In genomic region chr1:25541889-25542658, GRCh38 we compare ENCODE assay signal across 20 cellular contexts. TPM values are rescaled to one million over a fixed set of nuclear protein-coding genes. Genes with fewer than 3 reads are reported as not detected.
DNase-seq lines count a peak whose midpoint lies in the region; ATAC-seq and TF ChIP-seq lines count a peak whose summit lies in the region.
"Had no signal": no experiment of that assay in that cellular context is flagged by ENCODE, and none has a peak within 500 bp of the region (broad histone marks: within the 10 kb centered on the region; RNA-seq: fewer than 3 reads in every experiment).

No MANE protein-coding gene starts in this region.

- no peaks in the 10 kb centered on the region for H3K9me3 ChIP-seq in CD8-positive, alpha-beta T cell (ENCODE audit: low read length)
- no peaks in the 10 kb centered on the region for H3K9me3 ChIP-seq in gastroesophageal sphincter
- H3K9me3 ChIP-seq: prostate gland, upper lobe of right lung had no signal

- no peak for DNase-seq in CD8-positive, alpha-beta T cell
- DNase-seq in HFFc6, result no peak
- DNase-seq in activated naive CD8-positive, alpha-beta T cell treated with anti-CD3 and anti-CD28 coated beads for 36 hours, result no peak
- DNase-seq in natural killer cell, result no peak
- DNase-seq in COR-L47 (lab: John Stamatoyannopoulos, UW), result no peak
- DNase-seq in epidermal melanocyte (ENCODE audit: insufficient read length, low spot score), result no peak
- no peak for DNase-seq in NCI-H1694 (lab: John Stamatoyannopoulos, UW)
- DNase-seq: activated naive CD8-positive, alpha-beta T cell treated with anti-CD3 and anti-CD28 coated beads, Interleukin-2, amount 10 ng/mL, durations not matched to agents 7 days and 5 days; effector CD4-positive, alpha-beta T cell; EL; left cardiac atrium; NCI-H1092 treated with DMSO at 0.1 percent for 48 hours; NCI-H2171; NCI-H774; stimulated activated naive CD4-positive, alpha-beta T cell; upper lobe of right lung had no signal

- no peak overlapping the region for H3K27ac ChIP-seq in CD8-positive, alpha-beta T cell (ENCODE audit: low read depth, low read length)
- H3K27ac ChIP-seq in gastroesophageal sphincter, result no peak overlapping the region
- H3K27ac ChIP-seq: cardiac muscle cell, upper lobe of right lung had no signal

- TF ChIP-seq EP300 in gastroesophageal sphincter (IDR thresholded peaks at IDR 0.05), result no peak

- no peak for TF ChIP-seq CTCF in CD8-positive, alpha-beta T cell (IDR thresholded peaks at IDR 0.05)
- TF ChIP-seq CTCF in HFFc6 (IDR thresholded peaks at IDR 0.05) (no peak), natural killer cell (IDR thresholded peaks at IDR 0.05) (no peak), gastroesophageal sphincter (IDR thresholded peaks at IDR 0.05) (no peak)

- CTCF ChIA-PET in CD8-positive, alpha-beta T cell (lab: Charles Lee), result interaction anchor here (0.7 to 12.0 kb wide), 4 partner anchors 22 to 38 kb away, joined by 3 to 106 read pairs (median 4); no protein-coding TSS in a partner anchor

- POLR2A ChIA-PET in CD8-positive, alpha-beta T cell (lab: Charles Lee), result interaction anchor here (1.0 to 11.8 kb wide), 2 partner anchors 17 to 22 kb away, joined by 3 to 121 read pairs; no protein-coding TSS in a partner anchor

- peaks cover 36% of the 10 kb centered on the region for H3K4me1 Mint-ChIP-seq in CD8-positive, alpha-beta T cell (ENCODE audit: low read depth)
- H3K4me1 Mint-ChIP-seq in HFFc6 (ENCODE audit: low read depth) (peaks cover 7% of the 10 kb centered on the region), natural killer cell (peaks cover 5 to 22% of the 10 kb centered on the region in 2 donors)
- peaks cover 26% of the 10 kb centered on the region for H3K4me1 Mint-ChIP-seq in activated naive CD8-positive, alpha-beta T cell treated with anti-CD3 and anti-CD28 coated beads for 36 hours

- peaks cover 28% of the 10 kb centered on the region for H3K4me1 ChIP-seq in CD8-positive, alpha-beta T cell (ENCODE audit: insufficient read depth, low read length)
- H3K4me1 ChIP-seq in gastroesophageal sphincter, result peaks cover 0 to 36% (median 12%) of the 10 kb centered on the region in 3 donors
- H3K4me1 ChIP-seq: prostate gland had no signal

- H3K4me3 ChIP-seq in CD8-positive, alpha-beta T cell (ENCODE audit: low read depth, low read length), result no peak overlapping the region
- no peak overlapping the region for H3K4me3 ChIP-seq in gastroesophageal sphincter
- H3K4me3 ChIP-seq: cardiac muscle cell, prostate gland had no signal

- no peaks in the 10 kb centered on the region for H3K36me3 ChIP-seq in CD8-positive, alpha-beta T cell (ENCODE audit: insufficient read depth, low read length)
- H3K36me3 ChIP-seq in gastroesophageal sphincter, result no peaks in the 10 kb centered on the region
- H3K36me3 ChIP-seq: cardiac muscle cell, prostate gland, upper lobe of right lung had no signal

- peak overlapping the region; percentile 81 for H3K4me3 Mint-ChIP-seq in CD8-positive, alpha-beta T cell
- H3K4me3 Mint-ChIP-seq in HFFc6, result peak overlapping the region; percentile 15; the same call in 1 of the 2 replicates
- no peak overlapping the region for H3K4me3 Mint-ChIP-seq in activated naive CD8-positive, alpha-beta T cell treated with anti-CD3 and anti-CD28 coated beads for 36 hours
- H3K4me3 Mint-ChIP-seq in natural killer cell, result peak overlapping the region; percentile 80

- no peaks in the 10 kb centered on the region for H3K27me3 Mint-ChIP-seq in CD8-positive, alpha-beta T cell (ENCODE audit: low read depth)
- H3K27me3 Mint-ChIP-seq in HFFc6 (ENCODE audit: insufficient read depth) (peaks cover 6% of the 10 kb centered on the region), natural killer cell (ENCODE audit: low read depth in 2 of 2) (no peaks in the 10 kb centered on the region)
- H3K27me3 Mint-ChIP-seq in activated naive CD8-positive, alpha-beta T cell treated with anti-CD3 and anti-CD28 coated beads for 36 hours, result no peaks in the 10 kb centered on the region

- no peaks in the 10 kb centered on the region for H3K9me3 Mint-ChIP-seq in CD8-positive, alpha-beta T cell
- no peaks in the 10 kb centered on the region for H3K9me3 Mint-ChIP-seq in HFFc6
- H3K9me3 Mint-ChIP-seq in activated naive CD8-positive, alpha-beta T cell treated with anti-CD3 and anti-CD28 coated beads for 36 hours, result no peaks in the 10 kb centered on the region
- no peaks in the 10 kb centered on the region for H3K9me3 Mint-ChIP-seq in natural killer cell
- H3K9me3 Mint-ChIP-seq: activated naive CD8-positive, alpha-beta T cell treated with anti-CD3 and anti-CD28 coated beads, Interleukin-2, amount 10 ng/mL, durations not matched to agents 7 days and 5 days had no signal

- no peaks in the 10 kb centered on the region for H3K27me3 ChIP-seq in CD8-positive, alpha-beta T cell (ENCODE audit: insufficient read depth, low read length)
- H3K27me3 ChIP-seq in gastroesophageal sphincter, result no peaks in the 10 kb centered on the region
- H3K27me3 ChIP-seq: cardiac muscle cell, upper lobe of right lung had no signal

- no peak for ATAC-seq in CD8-positive, alpha-beta T cell
- no peak for ATAC-seq in natural killer cell
- no peak for ATAC-seq in gastroesophageal sphincter
- ATAC-seq: left cardiac atrium, Panc1, upper lobe of right lung had no signal

- H3K27ac Mint-ChIP-seq in CD8-positive, alpha-beta T cell, result no peak overlapping the region
- H3K27ac Mint-ChIP-seq in HFFc6 (no peak overlapping the region), natural killer cell (no peak overlapping the region)
- peak overlapping the region; percentile 62 for H3K27ac Mint-ChIP-seq in activated naive CD8-positive, alpha-beta T cell treated with anti-CD3 and anti-CD28 coated beads for 36 hours
- H3K27ac Mint-ChIP-seq: activated naive CD8-positive, alpha-beta T cell treated with anti-CD3 and anti-CD28 coated beads, Interleukin-2, amount 10 ng/mL, durations not matched to agents 7 days and 5 days had no signal

- H3K36me3 Mint-ChIP-seq in CD8-positive, alpha-beta T cell, result peaks cover 10% of the 10 kb centered on the region
- H3K36me3 Mint-ChIP-seq in HFFc6 (ENCODE audit: low read depth) (no peaks in the 10 kb centered on the region), natural killer cell (no peaks in the 10 kb centered on the region)
- H3K36me3 Mint-ChIP-seq in activated naive CD8-positive, alpha-beta T cell treated with anti-CD3 and anti-CD28 coated beads for 36 hours, result no peaks in the 10 kb centered on the region

- no peak for TF ChIP-seq POLR2A in gastroesophageal sphincter (IDR thresholded peaks at IDR 0.05)

- WGBS in gastroesophageal sphincter (ENCODE audit: low coverage in 1 of 2), 2 donors, result 87 to 92% methylated on average over 2 to 3 of the region's 8 CpGs

- intact Hi-C loops in CD8-positive, alpha-beta T cell (cut with DNase I, micrococcal nuclease), result loop anchor here in 1 of 2 experiments (2.0 kb wide), 1 partner anchor 75 kb away; the partner anchor contains the start of gene MAN1C1
- intact Hi-C loops in natural killer cell (cut with micrococcal nuclease), result loop anchor here (10.0 kb wide), 1 partner anchor 233 kb away; no protein-coding TSS in a partner anchor

RNA-seq across cellular contexts. Expression of gene LDLRAP1, which starts 1.3 kb away (rescaled TPM):
- 10 to 100 TPM; 46.1 to 49.5 TPM for total RNA-seq in CD8-positive, alpha-beta T cell
- total RNA-seq in HFFc6 (2021; fragmentation: NEBNext Ultra II Directional; extraction: Animal tissue kit (Norgen Biotek cat#: 25700)), result 10 to 100 TPM; 10.4 to 14.1 (median 12.7) TPM
- total RNA-seq in activated naive CD8-positive, alpha-beta T cell treated with anti-CD3 and anti-CD28 coated beads for 36 hours, result 10 to 100 TPM; 14.3 to 17.4 TPM
- total RNA-seq in natural killer cell (10 to 100 TPM; 25.2 to 34.0 (median 27.4) TPM), gastroesophageal sphincter (10 to 100 TPM; 13.6 to 21.3 (median 17.2) TPM)
